In genomic region chr1:93878501-93878888, GRCh38 we compare ENCODE assay signal across 8 cellular contexts. TPM values are rescaled to one million over a fixed set of nuclear protein-coding genes. Genes with fewer than 3 reads are reported as not detected.
A peak's percentile ranks its signal among the peaks of the same experiment; 100 is the strongest.
DNase-seq lines count a peak whose midpoint lies in the region; ATAC-seq and TF ChIP-seq lines count a peak whose summit lies in the region.

No MANE protein-coding gene starts in this region.

- ATAC-seq in DND-41 (ENCODE audit: insufficient read depth, low read depth) (peak; percentile 20; the same call in 2 of the 3 replicates), GM21576 (IDR thresholded peaks at IDR 0.05; ENCODE audit: unreplicated experiment) (peak; percentile 61)

- H3K4ac ChIP-seq in mesenchymal stem cell (ENCODE audit: low read depth in 1 of 2, low read length in 2 of 2) = peak overlapping the region in 1 of 2 experiments; percentile 95

- DNase-seq in DND-41 = peak; percentile 23
- peak; percentile 47 for DNase-seq in KG1 (lab: John Stamatoyannopoulos, UW)
- peak; percentile 71 for DNase-seq in activated CD4-positive, alpha-beta T cell treated with anti-CD3 and anti-CD28 coated beads, Interleukin-2, amount 50 U/mL, for 1 hour
- DNase-seq in dorsolateral prefrontal cortex = peak in 6 of 10 donors; percentile 5 to 68 (median 46)
- DNase-seq in mesenchymal stem cell = peak; percentile 61
- DNase-seq in stimulated activated CD8-positive, alpha-beta memory T cell treated with anti-CD3 and anti-CD28 coated beads, Interleukin-2, amount 100 ng/mL, for 1 hour (ENCODE audit: low read depth in 2 of 2) = peak; percentile 57 to 60
- DNase-seq in NCI-H187 treated with DMSO at 0.1 percent for 48 hours (lab: John Stamatoyannopoulos, UW) = no peak

- H3K27me3 ChIP-seq in DND-41 (ENCODE audit: insufficient read depth, low read length, poor library complexity) (no peaks in the 10 kb centered on the region), dorsolateral prefrontal cortex (no peaks in the 10 kb centered on the region), mesenchymal stem cell (ENCODE audit: control insufficient read depth in 1 of 2, insufficient read depth in 1 of 2, low read length in 2 of 2) (no peaks in the 10 kb centered on the region)

- peaks cover 50% of the 10 kb centered on the region for H3K36me3 ChIP-seq in DND-41 (ENCODE audit: insufficient read depth, low read length)
- H3K36me3 ChIP-seq in mesenchymal stem cell (ENCODE audit: control insufficient read depth in 1 of 2, insufficient read depth in 2 of 2, low read depth in 1 of 2, low read length in 2 of 2) = peaks cover 5 to 55% of the 10 kb centered on the region in 2 experiments

- peak overlapping the region; percentile 99 for H4K8ac ChIP-seq in mesenchymal stem cell (ENCODE audit: low read length)

- H3K4me1 ChIP-seq in DND-41 (ENCODE audit: insufficient read depth, low read length) (peaks cover 34% of the 10 kb centered on the region), mesenchymal stem cell (ENCODE audit: control insufficient read depth, insufficient read depth, low read depth, low read length) (peaks cover 1% of the 10 kb centered on the region)

- H3K27ac ChIP-seq in DND-41 (ENCODE audit: low read length) (peak overlapping the region; percentile 85), dorsolateral prefrontal cortex (peak overlapping the region; percentile 35 to 99 (median 95)), mesenchymal stem cell (ENCODE audit: low read length, poor library complexity, severe bottlenecking) (peak overlapping the region; percentile 72)

- no peak overlapping the region for H3K14ac ChIP-seq in mesenchymal stem cell (ENCODE audit: low read length in 2 of 2)

- H4K91ac ChIP-seq in mesenchymal stem cell (ENCODE audit: low read length) = peak overlapping the region; percentile 39

- intact Hi-C loops in dorsolateral prefrontal cortex (cut with DNase I) = loop anchor here (2.0 kb wide), 1 partner anchor 30 kb away; the partner anchor contains the start of gene GCLM (in 2 of the 2)

- H3K4me2 ChIP-seq in DND-41 (ENCODE audit: insufficient read depth, low read length) = peak overlapping the region; percentile 89
- H3K4me2 ChIP-seq in mesenchymal stem cell (ENCODE audit: low read length, poor library complexity, severe bottlenecking) = peak overlapping the region; percentile 99

- H2AFZ ChIP-seq in DND-41 (ENCODE audit: low read depth, low read length) (peak overlapping the region; percentile 81), mesenchymal stem cell (ENCODE audit: low read depth, low read length) (no peak overlapping the region)

- peaks cover 10% of the 10 kb centered on the region for H3K79me1 ChIP-seq in mesenchymal stem cell (replicated peaks; ENCODE audit: low read length, poor library complexity, severe bottlenecking)

- H2BK5ac ChIP-seq in mesenchymal stem cell (ENCODE audit: low read depth, low read length, poor library complexity, severe bottlenecking) = no peak overlapping the region

- under 1% methylated on average over 13 of the region's 20 CpGs for WGBS in mesenchymal stem cell

- no peak overlapping the region for H2BK15ac ChIP-seq in mesenchymal stem cell (ENCODE audit: low read depth, poor library complexity, severe bottlenecking)

- peak overlapping the region; percentile 34 for H2BK120ac ChIP-seq in mesenchymal stem cell (ENCODE audit: low read depth, low read length)

- H4K20me1 ChIP-seq in DND-41 (ENCODE audit: insufficient read depth, low read length) = peaks cover 29% of the 10 kb centered on the region; the same call in 1 of the 2 replicates

- H3K18ac ChIP-seq in mesenchymal stem cell (ENCODE audit: low read depth in 1 of 2, low read length in 2 of 2) = peak overlapping the region; percentile 86 to 98

- H3K23ac ChIP-seq in mesenchymal stem cell (ENCODE audit: low read length in 2 of 2) = no peak overlapping the region

- no peak overlapping the region for H2AK5ac ChIP-seq in mesenchymal stem cell (ENCODE audit: low read length, severe bottlenecking)

- peak; percentile 4 for TF ChIP-seq CTCF in DND-41 (IDR thresholded peaks at IDR 0.05; ENCODE audit: borderline replicate concordance, extremely low read depth, low read length, poor library complexity, severe bottlenecking)
- no peak for TF ChIP-seq CTCF in dorsolateral prefrontal cortex (IDR thresholded peaks at IDR 0.05 in 54 of 56, conservative IDR thresholded peaks at IDR 0.05 in 2 of 56; ENCODE audit: low read depth in 1 of 56, partially characterized antibody in 56 of 56)

- H3K9me3 ChIP-seq in DND-41 (ENCODE audit: insufficient read depth, low read length, severe bottlenecking) (no peaks in the 10 kb centered on the region), mesenchymal stem cell (ENCODE audit: control insufficient read depth, low read length) (no peaks in the 10 kb centered on the region)

- H3K9ac ChIP-seq in DND-41 (ENCODE audit: low read depth, low read length) (peak overlapping the region; percentile 76), mesenchymal stem cell (ENCODE audit: low read length) (peak overlapping the region; percentile 99)

- H3K4me3 ChIP-seq in DND-41 (ENCODE audit: low read depth in 1 of 2, low read length in 2 of 2) (peak overlapping the region; percentile 91 to 93), dorsolateral prefrontal cortex (peak overlapping the region; percentile 70 to 99 (median 93)), mesenchymal stem cell (ENCODE audit: insufficient read depth in 1 of 2, low read depth in 1 of 2, low read length in 2 of 2) (peak overlapping the region; percentile 98 to 99)

- H2BK12ac ChIP-seq in mesenchymal stem cell (ENCODE audit: low read length in 2 of 2) = no peak overlapping the region

- H3K79me2 ChIP-seq in DND-41 (ENCODE audit: insufficient read depth, low read length) = peaks cover 43% of the 10 kb centered on the region

RNA-seq across cellular contexts. Expression of gene DNTTIP2, which starts 0.5 kb away (rescaled TPM):
- 10 to 100 TPM; 26.4 to 67.8 (median 41.9) TPM for total RNA-seq in dorsolateral prefrontal cortex
- 56.4 TPM for polyA plus RNA-seq in mesenchymal stem cell (2013, experiment 1 of 2)
- 56.9 TPM for polyA plus RNA-seq in mesenchymal stem cell (2013, experiment 2 of 2)

RNA-seq across cellular contexts. Expression of gene GCLM, which starts 30.7 kb away (rescaled TPM):
- total RNA-seq in dorsolateral prefrontal cortex = 10 to 100 TPM; 13.0 to 31.9 (median 22.7) TPM
- polyA plus RNA-seq in mesenchymal stem cell (2013, experiment 1 of 2) = 10.0 TPM
- polyA plus RNA-seq in mesenchymal stem cell (2013, experiment 2 of 2) = 10.3 TPM
